ENCODE assay signal across 3 cellular contexts in the genomic region with DNA sequence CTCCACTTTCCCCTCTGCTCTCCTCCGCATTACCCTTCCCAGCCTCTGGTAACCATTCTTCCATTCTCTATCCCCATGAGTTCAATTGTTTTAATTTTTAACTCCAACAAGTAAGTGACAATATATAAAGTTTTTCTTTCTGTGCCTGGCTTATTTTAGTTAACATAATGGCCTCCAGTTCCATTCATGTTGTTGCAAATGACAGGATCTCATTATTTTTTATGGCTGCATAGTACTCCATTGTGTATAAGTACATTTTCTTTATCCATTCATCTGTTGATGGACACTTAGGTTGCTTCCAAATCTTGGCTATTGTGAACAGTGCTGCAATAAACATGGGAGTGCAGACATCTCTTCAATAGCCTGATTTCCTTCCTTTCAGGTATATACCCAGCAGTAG.
DNase-seq lines count a peak whose midpoint lies in the region; ATAC-seq, FAIRE-seq and TF ChIP-seq lines count a peak whose summit lies in the region.
"Not testable (repeated sequence)": the region's sequence is repeated elsewhere in the genome, so short reads cannot be mapped to it uniquely, and the experiment has no call there.

No MANE protein-coding gene starts in this region.

- ATAC-seq in K562 = not testable (repeated sequence)

- not testable (repeated sequence) for DNase-seq in K562 (ENCODE audit: extremely low read depth in 1 of 4, low spot score in 3 of 4)

- not testable (repeated sequence) for H3K79me2 ChIP-seq in K562 (ENCODE audit: control insufficient read depth, insufficient read depth, low read length)

- H3K4me1 ChIP-seq in BLaER1 (peaks cover 86% of the 10 kb centered on the region), HEK293 (ENCODE audit: control insufficient read depth, insufficient read depth, low read length) (peaks cover 44% of the 10 kb centered on the region)
- H3K4me1 ChIP-seq in K562 (replicated peaks in 1 of 2; ENCODE audit: control insufficient read depth in 2 of 2, insufficient read depth in 2 of 2, low read length in 2 of 2) = not testable (repeated sequence)

- not testable (repeated sequence) for TF ChIP-seq EP300 in K562 (IDR thresholded peaks at IDR 0.05; ENCODE audit: low read length)

- CTCF ChIA-PET in HEK293 (lab: Yijun Ruan, JAX) = interaction anchor here (0.6 to 3.9 kb wide), 6 partner anchors 31 to 452 kb away, joined by 3 to 14 read pairs (median 4); no protein-coding TSS in a partner anchor
- CTCF ChIA-PET in K562 (lab: Yijun Ruan, JAX; ENCODE audit: low intra/inter-chr PET ratio) = not testable (repeated sequence)

- peak overlapping the region; percentile 91; the same call in 1 of the 2 replicates for H3K27ac ChIP-seq in BLaER1
- not testable (repeated sequence) for H3K27ac ChIP-seq in HEK293 (ENCODE audit: extremely low read depth, low read depth, low read length); K562 (ENCODE audit: extremely low read depth, low read depth, low read length)

- whole genome bisulfite sequencing in K562 (ENCODE audit: insufficient coverage, low coverage, missing lambda C conversion rate) = 60% methylated on average over 1 of the region's 1 CpG

- H3K9me1 ChIP-seq in K562 (ENCODE audit: control insufficient read depth, insufficient read depth, low read length) = not testable (repeated sequence)

- TF ChIP-seq RAD21 in K562 (CRISPR knock-in tag; conservative IDR thresholded peaks at IDR 0.05 in 1 of 2, IDR thresholded peaks at IDR 0.05 in 1 of 2) = not testable (repeated sequence)

- H3K9me3 ChIP-seq in BLaER1; HEK293 (ENCODE audit: control insufficient read depth, insufficient read depth, low read depth, low read length); K562 (replicated peaks; ENCODE audit: control insufficient read depth, insufficient read depth, low read depth, low read length): not testable (repeated sequence)

- H4K20me1 ChIP-seq in BLaER1; K562 (replicated peaks; ENCODE audit: control insufficient read depth, insufficient read depth, low read length): not testable (repeated sequence)

- H3K27me3 ChIP-seq in BLaER1; K562 (ENCODE audit: control insufficient read depth in 2 of 2, insufficient read depth in 2 of 2, low read length in 2 of 2): not testable (repeated sequence)

- not testable (repeated sequence) for H3K9ac ChIP-seq in BLaER1; K562 (ENCODE audit: insufficient read depth in 1 of 2, low read depth in 2 of 2, low read length in 2 of 2)

- POLR2A ChIA-PET in HEK293 (lab: Yijun Ruan, JAX) = not testable (repeated sequence)
- POLR2A ChIA-PET in K562 (lab: Yijun Ruan, JAX) = interaction anchor here (0.6 kb wide), 1 partner anchor 8 kb away, joined by 3 read pairs; no protein-coding TSS in a partner anchor

- intact Hi-C loops in K562 (cut with micrococcal nuclease) = not testable (repeated sequence)

- TF ChIP-seq CTCF in HEK293 (tag by site-specific recombination; IDR thresholded peaks at IDR 0.05); K562 (IDR thresholded peaks at IDR 0.05 in 2 of 3, conservative IDR thresholded peaks at IDR 0.05 in 1 of 3; ENCODE audit: insufficient read depth in 2 of 3, low read depth in 1 of 3, low read length in 3 of 3): not testable (repeated sequence)

- BruUV-seq in K562 (replicated peaks; lab: Mats Ljungman, UMichigan) = not testable (repeated sequence)

- not testable (repeated sequence) for TF ChIP-seq POLR2A in K562 (conservative IDR thresholded peaks at IDR 0.05)

- in situ Hi-C loops in K562 (cut with MboI) = not testable (repeated sequence)

- H2AFZ ChIP-seq in K562 (ENCODE audit: low read depth, low read length) = not testable (repeated sequence)

- not testable (repeated sequence) for FAIRE-seq in K562 (lab: Jason Lieb, UNC)

- H3K4me2 ChIP-seq in BLaER1 = peak overlapping the region; percentile 96
- not testable (repeated sequence) for H3K4me2 ChIP-seq in K562 (ENCODE audit: insufficient read depth, low read length)

- not testable (repeated sequence) for H3K36me3 ChIP-seq in BLaER1; HEK293 (ENCODE audit: control insufficient read depth in 2 of 2, insufficient read depth in 1 of 2, low read length in 2 of 2); K562 (ENCODE audit: control insufficient read depth, insufficient read depth, low read length)

- not testable (repeated sequence) for H3K4me3 ChIP-seq in BLaER1; HEK293 (ENCODE audit: low read depth, low read length); K562

TF ChIP-seq in HEK293, 187 proteins besides CTCF, POLR2A, EP300 and RAD21:
- TF ChIP-seq, protein P1, sequence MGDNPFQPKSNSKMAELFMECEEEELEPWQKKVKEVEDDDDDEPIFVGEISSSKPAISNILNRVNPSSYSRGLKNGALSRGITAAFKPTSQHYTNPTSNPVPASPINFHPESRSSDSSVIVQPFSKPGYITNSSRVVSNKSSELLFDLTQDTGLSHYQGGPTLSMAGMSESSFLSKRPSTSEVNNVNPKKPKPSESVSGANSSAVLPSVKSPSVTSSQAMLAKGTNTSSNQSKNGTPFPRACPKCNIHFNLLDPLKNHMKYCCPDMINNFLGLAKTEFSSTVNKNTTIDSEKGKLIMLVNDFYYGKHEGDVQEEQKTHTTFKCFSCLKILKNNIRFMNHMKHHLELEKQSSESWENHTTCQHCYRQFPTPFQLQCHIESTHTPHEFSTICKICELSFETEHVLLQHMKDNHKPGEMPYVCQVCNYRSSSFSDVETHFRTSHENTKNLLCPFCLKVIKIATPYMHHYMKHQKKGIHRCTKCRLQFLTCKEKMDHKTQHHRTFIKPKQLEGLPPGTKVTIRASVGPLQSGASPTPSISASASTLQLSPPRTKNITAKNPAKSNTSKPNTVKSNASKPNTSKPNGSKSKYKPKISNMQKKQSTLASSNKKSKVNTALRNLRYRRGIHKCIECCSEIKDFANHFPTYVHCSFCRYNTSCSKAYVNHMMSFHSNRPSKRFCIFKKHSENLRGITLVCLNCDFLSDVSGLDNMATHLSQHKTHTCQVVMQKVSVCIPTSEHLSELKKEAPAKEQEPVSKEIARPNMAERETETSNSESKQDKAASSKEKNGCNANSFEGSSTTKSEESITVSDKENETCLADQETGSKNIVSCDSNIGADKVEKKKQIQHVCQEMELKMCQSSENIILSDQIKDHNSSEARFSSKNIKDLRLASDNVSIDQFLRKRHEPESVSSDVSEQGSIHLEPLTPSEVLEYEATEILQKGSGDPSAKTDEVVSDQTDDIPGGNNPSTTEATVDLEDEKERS (tag by site-specific recombination; IDR thresholded peaks at IDR 0.05) = peak; percentile 65; the same call in 1 of the 2 replicates
- TF ChIP-seq, protein P2, sequence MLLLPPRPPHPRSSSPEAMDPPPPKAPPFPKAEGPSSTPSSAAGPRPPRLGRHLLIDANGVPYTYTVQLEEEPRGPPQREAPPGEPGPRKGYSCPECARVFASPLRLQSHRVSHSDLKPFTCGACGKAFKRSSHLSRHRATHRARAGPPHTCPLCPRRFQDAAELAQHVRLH (tag by site-specific recombination; IDR thresholded peaks at IDR 0.05) = peak; percentile 84
- TF ChIP-seq ZNF146 (tag by site-specific recombination; IDR thresholded peaks at IDR 0.05) (peak; percentile 99), ZNF529 (tag by site-specific recombination; IDR thresholded peaks at IDR 0.05; ENCODE audit: insufficient replicate concordance) (peak; percentile 17)

TF ChIP-seq in K562, 482 proteins besides CTCF, POLR2A, EP300 and RAD21:
- TF ChIP-seq ZNF146 (CRISPR knock-in tag; IDR thresholded peaks at IDR 0.05; ENCODE audit: unreplicated experiment) = peak; percentile 41
TF ChIP-seq in K562: peak in this region for 1; not testable (repeated sequence) for 481.
